1 cellular context compared by ENCODE assay signal in genomic region chr15:59896652-59897051, GRCh38.
TF ChIP-seq lines count a peak whose summit lies in the region.

No MANE protein-coding gene starts in this region.

TF ChIP-seq in HEK293, 187 proteins besides CTCF, POLR2A, EP300 and RAD21 (continued from another document):
- TF ChIP-seq, protein P1, sequence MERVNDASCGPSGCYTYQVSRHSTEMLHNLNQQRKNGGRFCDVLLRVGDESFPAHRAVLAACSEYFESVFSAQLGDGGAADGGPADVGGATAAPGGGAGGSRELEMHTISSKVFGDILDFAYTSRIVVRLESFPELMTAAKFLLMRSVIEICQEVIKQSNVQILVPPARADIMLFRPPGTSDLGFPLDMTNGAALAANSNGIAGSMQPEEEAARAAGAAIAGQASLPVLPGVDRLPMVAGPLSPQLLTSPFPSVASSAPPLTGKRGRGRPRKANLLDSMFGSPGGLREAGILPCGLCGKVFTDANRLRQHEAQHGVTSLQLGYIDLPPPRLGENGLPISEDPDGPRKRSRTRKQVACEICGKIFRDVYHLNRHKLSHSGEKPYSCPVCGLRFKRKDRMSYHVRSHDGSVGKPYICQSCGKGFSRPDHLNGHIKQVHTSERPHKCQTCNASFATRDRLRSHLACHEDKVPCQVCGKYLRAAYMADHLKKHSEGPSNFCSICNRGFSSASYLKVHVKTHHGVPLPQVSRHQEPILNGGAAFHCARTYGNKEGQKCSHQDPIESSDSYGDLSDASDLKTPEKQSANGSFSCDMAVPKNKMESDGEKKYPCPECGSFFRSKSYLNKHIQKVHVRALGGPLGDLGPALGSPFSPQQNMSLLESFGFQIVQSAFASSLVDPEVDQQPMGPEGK (tag by site-specific recombination; IDR thresholded peaks at IDR 0.05): 0 out of 2 replicates have a peak, but pooled peaks have one; percentile 17
- peak; percentile 39; the same call in 1 of the 2 replicates for TF ChIP-seq MZF1 (tag by site-specific recombination; IDR thresholded peaks at IDR 0.05; ENCODE audit: borderline replicate concordance)
- TF ChIP-seq WT1 (tag by site-specific recombination; IDR thresholded peaks at IDR 0.05): peak; percentile 75
- TF ChIP-seq MYNN (tag by site-specific recombination; IDR thresholded peaks at IDR 0.05; ENCODE audit: borderline replicate concordance): no peak
- TF ChIP-seq TSHZ1 (tag by site-specific recombination; IDR thresholded peaks at IDR 0.05; ENCODE audit: borderline replicate concordance): peak; percentile 79
- TF ChIP-seq, protein P2, sequence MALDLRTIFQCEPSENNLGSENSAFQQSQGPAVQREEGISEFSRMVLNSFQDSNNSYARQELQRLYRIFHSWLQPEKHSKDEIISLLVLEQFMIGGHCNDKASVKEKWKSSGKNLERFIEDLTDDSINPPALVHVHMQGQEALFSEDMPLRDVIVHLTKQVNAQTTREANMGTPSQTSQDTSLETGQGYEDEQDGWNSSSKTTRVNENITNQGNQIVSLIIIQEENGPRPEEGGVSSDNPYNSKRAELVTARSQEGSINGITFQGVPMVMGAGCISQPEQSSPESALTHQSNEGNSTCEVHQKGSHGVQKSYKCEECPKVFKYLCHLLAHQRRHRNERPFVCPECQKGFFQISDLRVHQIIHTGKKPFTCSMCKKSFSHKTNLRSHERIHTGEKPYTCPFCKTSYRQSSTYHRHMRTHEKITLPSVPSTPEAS (tag by site-specific recombination; IDR thresholded peaks at IDR 0.05): no peak
- TF ChIP-seq IKZF3 (tag by site-specific recombination; IDR thresholded peaks at IDR 0.05): no peak
- peak; percentile 90 for TF ChIP-seq SP7 (tag by site-specific recombination; IDR thresholded peaks at IDR 0.05)
- TF ChIP-seq ZNF501 (tag by site-specific recombination; IDR thresholded peaks at IDR 0.05): peak; percentile 56; the same call in 1 of the 2 replicates
- TF ChIP-seq HOXA7 (CRISPR knock-in tag; IDR thresholded peaks at IDR 0.05; ENCODE audit: borderline replicate concordance): no peak
- peak; percentile 77; the same call in 1 of the 2 replicates for TF ChIP-seq ZNF24 (tag by site-specific recombination; IDR thresholded peaks at IDR 0.05)
- TF ChIP-seq INSM2 (tag by site-specific recombination; IDR thresholded peaks at IDR 0.05): peak; percentile 61; the same call in 1 of the 2 replicates
- TF ChIP-seq HOXD13 (CRISPR knock-in tag; IDR thresholded peaks at IDR 0.05; ENCODE audit: borderline replicate concordance): no peak
- no peak for TF ChIP-seq ZNF19 (tag by site-specific recombination; IDR thresholded peaks at IDR 0.05; ENCODE audit: low read depth)
- no peak for TF ChIP-seq ZBTB26 (tag by site-specific recombination; optimal IDR thresholded peaks at IDR 0.05)
- TF ChIP-seq ZNF692 (tag by site-specific recombination; IDR thresholded peaks at IDR 0.05): no peak
- no peak for TF ChIP-seq ZNF175 (tag by site-specific recombination; IDR thresholded peaks at IDR 0.05)
- TF ChIP-seq ZNF530 (tag by site-specific recombination; IDR thresholded peaks at IDR 0.05; ENCODE audit: low read depth): no peak
- peak; percentile 72; the same call in 1 of the 2 replicates for TF ChIP-seq ZNF391 (tag by site-specific recombination; IDR thresholded peaks at IDR 0.05; ENCODE audit: borderline replicate concordance, low read depth)
- TF ChIP-seq, protein P3, sequence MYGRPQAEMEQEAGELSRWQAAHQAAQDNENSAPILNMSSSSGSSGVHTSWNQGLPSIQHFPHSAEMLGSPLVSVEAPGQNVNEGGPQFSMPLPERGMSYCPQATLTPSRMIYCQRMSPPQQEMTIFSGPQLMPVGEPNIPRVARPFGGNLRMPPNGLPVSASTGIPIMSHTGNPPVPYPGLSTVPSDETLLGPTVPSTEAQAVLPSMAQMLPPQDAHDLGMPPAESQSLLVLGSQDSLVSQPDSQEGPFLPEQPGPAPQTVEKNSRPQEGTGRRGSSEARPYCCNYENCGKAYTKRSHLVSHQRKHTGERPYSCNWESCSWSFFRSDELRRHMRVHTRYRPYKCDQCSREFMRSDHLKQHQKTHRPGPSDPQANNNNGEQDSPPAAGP (tag by site-specific recombination; IDR thresholded peaks at IDR 0.05): no peak
- no peak for TF ChIP-seq ZNF324 (tag by site-specific recombination; IDR thresholded peaks at IDR 0.05)
- no peak for TF ChIP-seq ZNF510 (tag by site-specific recombination; IDR thresholded peaks at IDR 0.05; ENCODE audit: insufficient replicate concordance)
- TF ChIP-seq ZFP3 (tag by site-specific recombination; IDR thresholded peaks at IDR 0.05; ENCODE audit: low read depth): no peak
- TF ChIP-seq ZNF16 (tag by site-specific recombination; IDR thresholded peaks at IDR 0.05; ENCODE audit: low read depth): no peak
- peak; percentile 60 for TF ChIP-seq GLI2 (tag by site-specific recombination; IDR thresholded peaks at IDR 0.05; ENCODE audit: borderline replicate concordance, low read depth)
- no peak for TF ChIP-seq ZNF274 (IDR thresholded peaks at IDR 0.05; ENCODE audit: low read length)
- no peak for TF ChIP-seq ZNF274 (tag by site-specific recombination; IDR thresholded peaks at IDR 0.05; ENCODE audit: borderline replicate concordance)
- TF ChIP-seq GFI1B (tag by site-specific recombination; IDR thresholded peaks at IDR 0.05): 0 out of 2 replicates have a peak, but pooled peaks have one; percentile 44
- no peak for TF ChIP-seq HOXC10 (CRISPR knock-in tag; IDR thresholded peaks at IDR 0.05)
- TF ChIP-seq ZBTB7A (tag by site-specific recombination; IDR thresholded peaks at IDR 0.05; ENCODE audit: low read depth): no peak
- TF ChIP-seq ZBTB17 (tag by site-specific recombination; IDR thresholded peaks at IDR 0.05): peak; percentile 36; the same call in 1 of the 2 replicates
- TF ChIP-seq PRDM2 (tag by site-specific recombination; IDR thresholded peaks at IDR 0.05; ENCODE audit: borderline replicate concordance): no peak
- TF ChIP-seq PRDM4 (tag by site-specific recombination; IDR thresholded peaks at IDR 0.05): peak; percentile 90
- TF ChIP-seq ZNF629 (tag by site-specific recombination; IDR thresholded peaks at IDR 0.05): peak; percentile 50
- TF ChIP-seq ZNF416 (tag by site-specific recombination; IDR thresholded peaks at IDR 0.05): no peak
- no peak; the same call in 1 of the 2 replicates for TF ChIP-seq ZNF600 (tag by site-specific recombination; IDR thresholded peaks at IDR 0.05)
